8 cellular contexts compared by ENCODE assay signal in genomic region chr15:71443538-71443937, GRCh38.
DNase-seq lines count a peak whose midpoint lies in the region; ATAC-seq and TF ChIP-seq lines count a peak whose summit lies in the region.

No MANE protein-coding gene starts in this region.

- H3K9ac ChIP-seq in OCI-LY3 (ENCODE audit: low read length) = no peak overlapping the region

- H3K27me3 ChIP-seq in OCI-LY3 (ENCODE audit: low read depth, low read length) = peaks cover 40% of the 10 kb centered on the region

- peak overlapping the region; percentile 49; the same call in 1 of the 2 replicates for H2AFZ ChIP-seq in OCI-LY3 (ENCODE audit: low read depth, low read length)

- ATAC-seq in left ventricle myocardium superior (peak; percentile 15), HG02870 (IDR thresholded peaks at IDR 0.05; ENCODE audit: unreplicated experiment) (no peak), GM18867 (IDR thresholded peaks at IDR 0.05; ENCODE audit: unreplicated experiment) (no peak)

- CTCF ChIA-PET in activated naive CD4-positive, alpha-beta T cell treated with anti-CD3 and anti-CD28 coated beads, Interleukin-2, amount 10 ng/mL, durations not matched to agents 7 days and 5 days (lab: Charles Lee) = interaction anchor here (0.7 to 2.3 kb wide), 5 partner anchors 9 to 57 kb away, joined by 3 to 14 read pairs (median 3); no protein-coding TSS in a partner anchor

- intact Hi-C loops in left ventricle myocardium superior (cut with micrococcal nuclease) = loop anchor here (5.0 kb wide), 2 partner anchors 56 to 331 kb away; no protein-coding TSS in a partner anchor

- peak; percentile 85 for TF ChIP-seq CTCF in AG09309 (IDR thresholded peaks at IDR 0.05; ENCODE audit: control insufficient read depth, insufficient read depth, low read depth, low read length, missing control alignments)
- TF ChIP-seq CTCF in GM13977 (IDR thresholded peaks at IDR 0.05; ENCODE audit: extremely low read depth, insufficient read depth, missing control alignments) = peak; percentile 57
- peak; percentile 89 for TF ChIP-seq CTCF in OCI-LY3 (IDR thresholded peaks at IDR 0.05; ENCODE audit: low read depth, low read length)

- H3K4me1 ChIP-seq in OCI-LY3 (ENCODE audit: low read length) = peaks cover 11% of the 10 kb centered on the region

- no peaks in the 10 kb centered on the region for H3K36me3 Mint-ChIP-seq in activated naive CD4-positive, alpha-beta T cell treated with anti-CD3 and anti-CD28 coated beads, Interleukin-2, amount 10 ng/mL, durations not matched to agents 7 days and 5 days

- DNase-seq in AG09309 (ENCODE audit: low read depth) (no peak), GM13977 (ENCODE audit: low spot score) (peak; percentile 20), left ventricle myocardium superior (peak; percentile 73)
- DNase-seq in activated naive CD4-positive, alpha-beta T cell treated with anti-CD3 and anti-CD28 coated beads, Interleukin-2, amount 10 ng/mL, durations not matched to agents 7 days and 5 days = peak; percentile 58
- peak in 2 of 3 donors; percentile 6 to 49 for DNase-seq in stimulated activated CD4-positive, alpha-beta T cell treated with anti-CD3 and anti-CD28 coated beads, Interleukin-12 subunit alpha, Interleukin-12 subunit beta, amount 100 ng/mL, for 48 hours (ENCODE audit: low read depth in 2 of 3, low spot score in 1 of 3)

- no peaks in the 10 kb centered on the region for H3K4me1 Mint-ChIP-seq in activated naive CD4-positive, alpha-beta T cell treated with anti-CD3 and anti-CD28 coated beads, Interleukin-2, amount 10 ng/mL, durations not matched to agents 7 days and 5 days

- no peak overlapping the region for H3K4me3 Mint-ChIP-seq in activated naive CD4-positive, alpha-beta T cell treated with anti-CD3 and anti-CD28 coated beads, Interleukin-2, amount 10 ng/mL, durations not matched to agents 7 days and 5 days

- peak overlapping the region; percentile 9; the same call in 1 of the 2 replicates for H3K4me2 ChIP-seq in OCI-LY3 (ENCODE audit: low read length)

- H3K36me3 ChIP-seq in OCI-LY3 (replicated peaks; ENCODE audit: low read depth, low read length) = no peaks in the 10 kb centered on the region

- H4K20me1 ChIP-seq in OCI-LY3 (ENCODE audit: insufficient read depth, low read length) = no peaks in the 10 kb centered on the region

- no peak overlapping the region for H3K27ac Mint-ChIP-seq in activated naive CD4-positive, alpha-beta T cell treated with anti-CD3 and anti-CD28 coated beads, Interleukin-2, amount 10 ng/mL, durations not matched to agents 7 days and 5 days

- no peaks in the 10 kb centered on the region for H3K9me3 ChIP-seq in OCI-LY3 (ENCODE audit: insufficient read depth, low read length)

- in situ Hi-C loops in GM13977 (cut with MboI; ENCODE audit: low pct_unique_long_range_greater_than_20kb, low sequenced_read_pairs, unreplicated experiment) = loop anchor here (25.0 kb wide), 1 partner anchor 606 kb away; no protein-coding TSS in a partner anchor

- no peaks in the 10 kb centered on the region for H3K79me2 ChIP-seq in OCI-LY3 (ENCODE audit: low read length)

- H3K27ac ChIP-seq in OCI-LY3 (ENCODE audit: low read length) = no peak overlapping the region

- no peaks in the 10 kb centered on the region for H3K27me3 Mint-ChIP-seq in activated naive CD4-positive, alpha-beta T cell treated with anti-CD3 and anti-CD28 coated beads, Interleukin-2, amount 10 ng/mL, durations not matched to agents 7 days and 5 days

- no peaks in the 10 kb centered on the region for H3K9me3 Mint-ChIP-seq in activated naive CD4-positive, alpha-beta T cell treated with anti-CD3 and anti-CD28 coated beads, Interleukin-2, amount 10 ng/mL, durations not matched to agents 7 days and 5 days

- H3K4me3 ChIP-seq in AG09309 (ENCODE audit: control insufficient read depth, low read depth, low read length) (no peak overlapping the region), OCI-LY3 (ENCODE audit: low read length) (no peak overlapping the region)
